ENCODE assay signal across 1 cellular context in the genomic region with DNA sequence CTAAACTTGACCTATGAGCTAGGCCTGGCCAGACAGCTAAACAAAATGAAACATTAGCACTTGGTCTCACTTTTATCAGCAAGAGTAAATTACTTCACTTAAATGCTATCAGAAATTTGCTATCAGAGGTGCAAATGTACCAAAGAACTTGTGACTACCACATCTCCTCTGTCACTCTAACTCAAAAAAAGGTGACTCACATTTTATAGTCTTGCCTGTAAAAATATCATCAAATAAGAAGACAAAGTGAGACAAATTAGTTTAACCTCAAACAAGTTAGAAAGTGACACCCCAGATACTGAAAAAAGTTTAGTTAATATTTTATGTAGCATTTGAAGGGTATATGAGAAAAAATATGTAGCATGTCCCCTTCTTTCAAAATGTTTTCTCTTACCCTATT.
TF ChIP-seq lines count a peak whose summit lies in the region.

No MANE protein-coding gene starts in this region.

TF ChIP-seq in GM23338, 12 proteins besides CTCF, POLR2A, EP300 and RAD21 (continued from another document):
- TF ChIP-seq, protein P1, sequence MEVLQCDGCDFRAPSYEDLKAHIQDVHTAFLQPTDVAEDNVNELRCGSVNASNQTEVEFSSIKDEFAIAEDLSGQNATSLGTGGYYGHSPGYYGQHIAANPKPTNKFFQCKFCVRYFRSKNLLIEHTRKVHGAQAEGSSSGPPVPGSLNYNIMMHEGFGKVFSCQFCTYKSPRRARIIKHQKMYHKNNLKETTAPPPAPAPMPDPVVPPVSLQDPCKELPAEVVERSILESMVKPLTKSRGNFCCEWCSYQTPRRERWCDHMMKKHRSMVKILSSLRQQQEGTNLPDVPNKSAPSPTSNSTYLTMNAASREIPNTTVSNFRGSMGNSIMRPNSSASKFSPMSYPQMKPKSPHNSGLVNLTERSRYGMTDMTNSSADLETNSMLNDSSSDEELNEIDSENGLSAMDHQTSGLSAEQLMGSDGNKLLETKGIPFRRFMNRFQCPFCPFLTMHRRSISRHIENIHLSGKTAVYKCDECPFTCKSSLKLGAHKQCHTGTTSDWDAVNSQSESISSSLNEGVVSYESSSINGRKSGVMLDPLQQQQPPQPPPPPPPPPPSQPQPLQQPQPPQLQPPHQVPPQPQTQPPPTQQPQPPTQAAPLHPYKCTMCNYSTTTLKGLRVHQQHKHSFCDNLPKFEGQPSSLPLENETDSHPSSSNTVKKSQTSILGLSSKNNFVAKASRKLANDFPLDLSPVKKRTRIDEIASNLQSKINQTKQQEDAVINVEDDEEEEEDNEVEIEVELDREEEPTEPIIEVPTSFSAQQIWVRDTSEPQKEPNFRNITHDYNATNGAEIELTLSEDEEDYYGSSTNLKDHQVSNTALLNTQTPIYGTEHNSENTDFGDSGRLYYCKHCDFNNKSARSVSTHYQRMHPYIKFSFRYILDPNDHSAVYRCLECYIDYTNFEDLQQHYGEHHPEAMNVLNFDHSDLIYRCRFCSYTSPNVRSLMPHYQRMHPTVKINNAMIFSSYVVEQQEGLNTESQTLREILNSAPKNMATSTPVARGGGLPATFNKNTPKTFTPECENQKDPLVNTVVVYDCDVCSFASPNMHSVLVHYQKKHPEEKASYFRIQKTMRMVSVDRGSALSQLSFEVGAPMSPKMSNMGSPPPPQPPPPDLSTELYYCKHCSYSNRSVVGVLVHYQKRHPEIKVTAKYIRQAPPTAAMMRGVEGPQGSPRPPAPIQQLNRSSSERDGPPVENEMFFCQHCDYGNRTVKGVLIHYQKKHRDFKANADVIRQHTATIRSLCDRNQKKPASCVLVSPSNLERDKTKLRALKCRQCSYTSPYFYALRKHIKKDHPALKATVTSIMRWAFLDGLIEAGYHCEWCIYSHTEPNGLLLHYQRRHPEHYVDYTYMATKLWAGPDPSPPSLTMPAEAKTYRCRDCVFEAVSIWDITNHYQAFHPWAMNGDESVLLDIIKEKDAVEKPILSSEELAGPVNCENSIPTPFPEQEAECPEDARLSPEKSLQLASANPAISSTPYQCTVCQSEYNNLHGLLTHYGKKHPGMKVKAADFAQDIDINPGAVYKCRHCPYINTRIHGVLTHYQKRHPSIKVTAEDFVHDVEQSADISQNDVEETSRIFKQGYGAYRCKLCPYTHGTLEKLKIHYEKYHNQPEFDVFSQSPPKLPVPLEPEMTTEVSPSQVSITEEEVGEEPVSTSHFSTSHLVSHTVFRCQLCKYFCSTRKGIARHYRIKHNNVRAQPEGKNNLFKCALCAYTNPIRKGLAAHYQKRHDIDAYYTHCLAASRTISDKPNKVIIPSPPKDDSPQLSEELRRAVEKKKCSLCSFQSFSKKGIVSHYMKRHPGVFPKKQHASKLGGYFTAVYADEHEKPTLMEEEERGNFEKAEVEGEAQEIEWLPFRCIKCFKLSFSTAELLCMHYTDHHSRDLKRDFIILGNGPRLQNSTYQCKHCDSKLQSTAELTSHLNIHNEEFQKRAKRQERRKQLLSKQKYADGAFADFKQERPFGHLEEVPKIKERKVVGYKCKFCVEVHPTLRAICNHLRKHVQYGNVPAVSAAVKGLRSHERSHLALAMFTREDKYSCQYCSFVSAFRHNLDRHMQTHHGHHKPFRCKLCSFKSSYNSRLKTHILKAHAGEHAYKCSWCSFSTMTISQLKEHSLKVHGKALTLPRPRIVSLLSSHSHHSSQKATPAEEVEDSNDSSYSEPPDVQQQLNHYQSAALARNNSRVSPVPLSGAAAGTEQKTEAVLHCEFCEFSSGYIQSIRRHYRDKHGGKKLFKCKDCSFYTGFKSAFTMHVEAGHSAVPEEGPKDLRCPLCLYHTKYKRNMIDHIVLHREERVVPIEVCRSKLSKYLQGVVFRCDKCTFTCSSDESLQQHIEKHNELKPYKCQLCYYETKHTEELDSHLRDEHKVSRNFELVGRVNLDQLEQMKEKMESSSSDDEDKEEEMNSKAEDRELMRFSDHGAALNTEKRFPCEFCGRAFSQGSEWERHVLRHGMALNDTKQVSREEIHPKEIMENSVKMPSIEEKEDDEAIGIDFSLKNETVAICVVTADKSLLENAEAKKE (CRISPR knock-in tag; IDR thresholded peaks at IDR 0.05), result no peak
- TF ChIP-seq EZH2phosphoT487 (IDR thresholded peaks at IDR 0.05; ENCODE audit: unreplicated experiment) (no peak), NANOG (IDR thresholded peaks at IDR 0.05; ENCODE audit: borderline replicate concordance) (no peak), STAT1 (IDR thresholded peaks at IDR 0.05; ENCODE audit: unreplicated experiment) (no peak), JUNB (IDR thresholded peaks at IDR 0.05; ENCODE audit: unreplicated experiment) (no peak), ZNF331 (CRISPR knock-in tag; IDR thresholded peaks at IDR 0.05; ENCODE audit: low read depth) (no peak), CREB1 (CRISPR knock-in tag; IDR thresholded peaks at IDR 0.05; ENCODE audit: low read depth) (no peak)
- TF ChIP-seq, protein P2, sequence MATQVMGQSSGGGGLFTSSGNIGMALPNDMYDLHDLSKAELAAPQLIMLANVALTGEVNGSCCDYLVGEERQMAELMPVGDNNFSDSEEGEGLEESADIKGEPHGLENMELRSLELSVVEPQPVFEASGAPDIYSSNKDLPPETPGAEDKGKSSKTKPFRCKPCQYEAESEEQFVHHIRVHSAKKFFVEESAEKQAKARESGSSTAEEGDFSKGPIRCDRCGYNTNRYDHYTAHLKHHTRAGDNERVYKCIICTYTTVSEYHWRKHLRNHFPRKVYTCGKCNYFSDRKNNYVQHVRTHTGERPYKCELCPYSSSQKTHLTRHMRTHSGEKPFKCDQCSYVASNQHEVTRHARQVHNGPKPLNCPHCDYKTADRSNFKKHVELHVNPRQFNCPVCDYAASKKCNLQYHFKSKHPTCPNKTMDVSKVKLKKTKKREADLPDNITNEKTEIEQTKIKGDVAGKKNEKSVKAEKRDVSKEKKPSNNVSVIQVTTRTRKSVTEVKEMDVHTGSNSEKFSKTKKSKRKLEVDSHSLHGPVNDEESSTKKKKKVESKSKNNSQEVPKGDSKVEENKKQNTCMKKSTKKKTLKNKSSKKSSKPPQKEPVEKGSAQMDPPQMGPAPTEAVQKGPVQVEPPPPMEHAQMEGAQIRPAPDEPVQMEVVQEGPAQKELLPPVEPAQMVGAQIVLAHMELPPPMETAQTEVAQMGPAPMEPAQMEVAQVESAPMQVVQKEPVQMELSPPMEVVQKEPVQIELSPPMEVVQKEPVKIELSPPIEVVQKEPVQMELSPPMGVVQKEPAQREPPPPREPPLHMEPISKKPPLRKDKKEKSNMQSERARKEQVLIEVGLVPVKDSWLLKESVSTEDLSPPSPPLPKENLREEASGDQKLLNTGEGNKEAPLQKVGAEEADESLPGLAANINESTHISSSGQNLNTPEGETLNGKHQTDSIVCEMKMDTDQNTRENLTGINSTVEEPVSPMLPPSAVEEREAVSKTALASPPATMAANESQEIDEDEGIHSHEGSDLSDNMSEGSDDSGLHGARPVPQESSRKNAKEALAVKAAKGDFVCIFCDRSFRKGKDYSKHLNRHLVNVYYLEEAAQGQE (IDR thresholded peaks at IDR 0.05; ENCODE audit: unreplicated experiment), result no peak
- TF ChIP-seq, protein P3, sequence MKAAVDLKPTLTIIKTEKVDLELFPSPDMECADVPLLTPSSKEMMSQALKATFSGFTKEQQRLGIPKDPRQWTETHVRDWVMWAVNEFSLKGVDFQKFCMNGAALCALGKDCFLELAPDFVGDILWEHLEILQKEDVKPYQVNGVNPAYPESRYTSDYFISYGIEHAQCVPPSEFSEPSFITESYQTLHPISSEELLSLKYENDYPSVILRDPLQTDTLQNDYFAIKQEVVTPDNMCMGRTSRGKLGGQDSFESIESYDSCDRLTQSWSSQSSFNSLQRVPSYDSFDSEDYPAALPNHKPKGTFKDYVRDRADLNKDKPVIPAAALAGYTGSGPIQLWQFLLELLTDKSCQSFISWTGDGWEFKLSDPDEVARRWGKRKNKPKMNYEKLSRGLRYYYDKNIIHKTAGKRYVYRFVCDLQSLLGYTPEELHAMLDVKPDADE (IDR thresholded peaks at IDR 0.05), result no peak
